Comparison of ENCODE assay signal across 8 cellular contexts in the genomic region with DNA sequence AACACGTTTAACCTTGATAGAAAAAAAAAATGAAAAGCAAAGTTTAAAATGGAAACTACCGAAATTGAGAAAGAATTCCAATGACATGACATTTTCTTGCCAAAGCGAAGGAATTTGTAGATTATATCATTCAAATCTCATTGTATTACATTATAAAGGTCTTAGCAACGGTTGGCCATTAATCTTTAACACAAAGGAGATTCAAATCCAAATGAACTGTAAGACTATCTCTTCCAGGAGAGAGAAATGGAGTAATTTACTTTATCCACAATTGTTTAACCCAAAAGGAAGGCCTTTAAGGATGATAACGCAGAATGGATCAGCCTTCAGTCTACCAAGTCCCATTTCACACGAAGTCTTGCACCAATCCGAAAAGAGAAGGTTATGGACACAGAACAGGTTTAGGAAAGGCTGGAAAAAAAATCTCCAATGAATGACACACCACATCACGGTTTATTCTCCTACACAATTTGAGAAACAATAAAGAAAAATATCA.
DNase-seq lines count a peak whose midpoint lies in the region; ATAC-seq and TF ChIP-seq lines count a peak whose summit lies in the region.

No MANE protein-coding gene starts in this region.

- H3K36me3 Mint-ChIP-seq in T-helper 2 cell treated with Interferon-gamma antibody and Interleukin-4, amounts not matched to agents 5 μg/mL and 100 μg/mL, for 36 hours (ENCODE audit: low read depth), result no peaks in the 10 kb centered on the region

- H3K27me3 ChIP-seq in WERI-Rb-1 (ENCODE audit: insufficient read depth, low read depth, severe bottlenecking) (no peaks in the 10 kb centered on the region), iPS DF 6.9 (ENCODE audit: control insufficient read depth, insufficient read depth, low read length) (no peaks in the 10 kb centered on the region)

- DNase-seq in T-helper 2 cell treated with Interferon-gamma antibody and Interleukin-4, amounts not matched to agents 5 μg/mL and 100 μg/mL, for 36 hours (ENCODE audit: low spot score), result no peak
- DNase-seq in T-helper 2 cell (no peak), WERI-Rb-1 (no peak), iPS DF 6.9 (ENCODE audit: low read depth, low spot score) (no peak)
- no peak for DNase-seq in stimulated activated naive CD8-positive, alpha-beta T cell treated with anti-CD3 and anti-CD28 coated beads, Interleukin-15, amount 100 ng/mL, for 72 hours

- TF ChIP-seq CTCF in WERI-Rb-1 (IDR thresholded peaks at IDR 0.05; ENCODE audit: low read depth, low read length), result no peak

- peaks cover 10% of the 10 kb centered on the region for H3K4me1 Mint-ChIP-seq in T-helper 2 cell treated with Interferon-gamma antibody and Interleukin-4, amounts not matched to agents 5 μg/mL and 100 μg/mL, for 36 hours (ENCODE audit: low read depth)
- peaks cover 15% of the 10 kb centered on the region for H3K4me1 Mint-ChIP-seq in stimulated activated naive CD8-positive, alpha-beta T cell treated with anti-CD3 and anti-CD28 coated beads, Interleukin-15, amount 100 ng/mL, for 72 hours

- H3K9me3 ChIP-seq in WERI-Rb-1 (ENCODE audit: severe bottlenecking) (no peaks in the 10 kb centered on the region), iPS DF 6.9 (ENCODE audit: control insufficient read depth, insufficient read depth, low read length) (no peaks in the 10 kb centered on the region)

- peak overlapping the region; percentile 85 for H3K4me3 Mint-ChIP-seq in T-helper 2 cell treated with Interferon-gamma antibody and Interleukin-4, amounts not matched to agents 5 μg/mL and 100 μg/mL, for 36 hours
- H3K4me3 Mint-ChIP-seq in stimulated activated naive CD8-positive, alpha-beta T cell treated with anti-CD3 and anti-CD28 coated beads, Interleukin-15, amount 100 ng/mL, for 72 hours, result peak overlapping the region; percentile 87 to 94

- no peaks in the 10 kb centered on the region for H3K4me1 ChIP-seq in iPS DF 6.9 (ENCODE audit: control insufficient read depth, insufficient read depth, low read length)

- ATAC-seq in stimulated activated naive CD8-positive, alpha-beta T cell treated with anti-CD3 and anti-CD28 coated beads, Interleukin-15, amount 100 ng/mL, for 72 hours, result no peak
- ATAC-seq in HG03469 (IDR thresholded peaks at IDR 0.05; ENCODE audit: unreplicated experiment), result no peak
- ATAC-seq in GM21717 (IDR thresholded peaks at IDR 0.05; ENCODE audit: unreplicated experiment), result no peak
- no peak for ATAC-seq in HG02840 (IDR thresholded peaks at IDR 0.05; ENCODE audit: low FRiP score, unreplicated experiment)

- no CpG with 5 or more reads among the region's 8 CpGs for WGBS in iPS DF 6.9 (ENCODE audit: insufficient coverage, insufficient read length)

- H3K27me3 Mint-ChIP-seq in T-helper 2 cell treated with Interferon-gamma antibody and Interleukin-4, amounts not matched to agents 5 μg/mL and 100 μg/mL, for 36 hours (ENCODE audit: low read depth), result peaks cover 70% of the 10 kb centered on the region
- H3K27me3 Mint-ChIP-seq in stimulated activated naive CD8-positive, alpha-beta T cell treated with anti-CD3 and anti-CD28 coated beads, Interleukin-15, amount 100 ng/mL, for 72 hours, result peaks cover 56% of the 10 kb centered on the region

- H3K4me3 ChIP-seq in WERI-Rb-1 (ENCODE audit: low read depth, low read length) (peak overlapping the region; percentile 95), iPS DF 6.9 (ENCODE audit: low read length) (peak overlapping the region; percentile 86; the same call in 1 of the 2 replicates)

- H3K36me3 ChIP-seq in WERI-Rb-1 (no peaks in the 10 kb centered on the region; the same call in 1 of the 2 replicates), iPS DF 6.9 (ENCODE audit: control insufficient read depth, insufficient read depth, low read length) (no peaks in the 10 kb centered on the region)

- H3K9me3 Mint-ChIP-seq in T-helper 2 cell treated with Interferon-gamma antibody and Interleukin-4, amounts not matched to agents 5 μg/mL and 100 μg/mL, for 36 hours, result no peaks in the 10 kb centered on the region
- no peaks in the 10 kb centered on the region for H3K9me3 Mint-ChIP-seq in stimulated activated naive CD8-positive, alpha-beta T cell treated with anti-CD3 and anti-CD28 coated beads, Interleukin-15, amount 100 ng/mL, for 72 hours

- H3K27ac ChIP-seq in WERI-Rb-1, result peak overlapping the region; percentile 83
- H3K27ac ChIP-seq in iPS DF 6.9 (ENCODE audit: low read length), result no peak overlapping the region

- no peak overlapping the region for H3K27ac Mint-ChIP-seq in T-helper 2 cell treated with Interferon-gamma antibody and Interleukin-4, amounts not matched to agents 5 μg/mL and 100 μg/mL, for 36 hours
- no peak overlapping the region for H3K27ac Mint-ChIP-seq in stimulated activated naive CD8-positive, alpha-beta T cell treated with anti-CD3 and anti-CD28 coated beads, Interleukin-15, amount 100 ng/mL, for 72 hours
